ENCODE assay signal across 15 cellular contexts in genomic region chr1:44620072-44620471, GRCh38. TPM values are rescaled to one million over a fixed set of nuclear protein-coding genes. Genes with fewer than 3 reads are reported as not detected.
"Had no signal": no experiment of that assay in that cellular context is flagged by ENCODE, and none has a peak within 500 bp of the region (broad histone marks: within the 10 kb centered on the region; RNA-seq: fewer than 3 reads in every experiment).

No MANE protein-coding gene starts in this region.

- DNase-seq: activated B cell treated with CpG ODN at 0.5 μM for 24 hours; activated CD4-positive, alpha-beta T cell treated with anti-CD3 and anti-CD28 coated beads for 48 hours; activated CD8-positive, alpha-beta memory T cell treated with anti-CD3 and anti-CD28 coated beads for 24 hours; activated naive CD8-positive, alpha-beta T cell treated with anti-CD3 and anti-CD28 coated beads, Interleukin-2, amount 10 ng/mL, durations not matched to agents 7 days and 5 days; anterior cingulate cortex; dermis blood vessel endothelial cell; effector memory CD8-positive, alpha-beta T cell; heart left ventricle; mesendoderm; nucleus accumbens; stimulated activated CD4-positive, alpha-beta T cell treated with anti-CD3 and anti-CD28 coated beads, Interleukin-4, amount 100 ng/mL, for 24 hours; stimulated activated naive CD4-positive, alpha-beta T cell treated with Interleukin-2 at 50 U/mL for 16 hours; T-helper 2 cell; transverse colon had no signal

- H3K36me3 ChIP-seq: heart left ventricle, right atrium auricular region, transverse colon had no signal

- H3K27me3 ChIP-seq: right atrium auricular region had no signal

- H3K4me3 ChIP-seq: heart left ventricle, right atrium auricular region, transverse colon had no signal

- H3K9me3 ChIP-seq: heart left ventricle, right atrium auricular region, transverse colon had no signal

- ATAC-seq: effector memory CD8-positive, alpha-beta T cell; heart left ventricle had no signal

- H3K27ac ChIP-seq: heart left ventricle, right atrium auricular region had no signal

RNA-seq across cellular contexts. Expression of gene ARMH1, which starts 54.4 kb away (rescaled TPM):
- total RNA-seq: dermis blood vessel endothelial cell had no signal
